Comparison of ENCODE assay signal across 8 cellular contexts in the genomic region with DNA sequence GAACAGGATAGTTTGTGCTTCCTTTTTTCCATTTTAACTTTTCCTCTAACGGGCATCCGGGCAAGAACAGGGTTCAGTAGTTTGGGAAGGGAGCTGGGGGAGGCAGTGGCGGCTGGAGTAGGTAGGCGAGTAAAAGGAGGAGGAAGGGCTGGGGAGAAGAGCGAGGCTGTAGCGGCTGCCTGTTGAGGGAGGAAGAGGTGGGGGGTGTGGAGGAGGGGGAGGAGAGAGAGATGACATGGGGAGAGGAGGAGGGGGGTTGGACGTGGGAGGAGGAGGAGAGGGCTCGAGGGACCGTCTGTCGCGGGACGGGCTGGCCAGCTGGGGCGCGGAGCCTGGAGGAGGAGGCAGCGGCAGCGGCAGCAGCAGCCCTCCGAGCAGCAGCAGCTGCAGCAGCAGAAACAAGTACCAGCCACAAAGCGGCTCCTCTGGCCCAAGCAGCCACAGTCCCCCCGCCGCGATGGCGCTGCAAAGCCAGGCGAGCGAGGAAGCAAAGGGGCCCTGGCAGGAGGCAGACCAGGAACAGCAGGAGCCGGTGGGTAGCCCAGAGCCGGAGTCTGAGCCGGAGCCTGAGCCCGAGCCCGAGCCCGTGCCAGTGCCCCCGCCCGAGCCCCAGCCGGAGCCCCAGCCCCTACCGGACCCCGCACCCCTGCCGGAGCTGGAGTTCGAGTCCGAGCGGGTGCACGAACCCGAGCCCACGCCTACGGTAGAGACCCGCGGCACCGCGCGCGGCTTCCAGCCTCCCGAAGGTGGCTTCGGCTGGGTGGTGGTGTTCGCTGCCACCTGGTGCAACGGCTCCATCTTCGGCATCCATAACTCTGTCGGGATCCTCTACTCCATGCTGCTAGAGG. TPM values are rescaled to one million over a fixed set of nuclear protein-coding genes. Genes with fewer than 3 reads are reported as not detected.
DNase-seq lines count a peak whose midpoint lies in the region; ATAC-seq and TF ChIP-seq lines count a peak whose summit lies in the region.

A gene (plus strand): TSS at position 313 of the 848 bp plus-strand sequence. CDS start 145 bp downstream, at position 458.

- DNase-seq in NCI-H345 (lab: John Stamatoyannopoulos, UW) (peak; percentile 47), NCI-H345 treated with DMSO at 0.1 percent for 48 hours (lab: John Stamatoyannopoulos, UW; ENCODE audit: unreplicated experiment) (no peak), NCI-H226 (peak; percentile 29), activated T-cell treated with anti-CD3 and anti-CD28 coated beads for 48 hours (ENCODE audit: low read depth) (peak; percentile 25), epithelial cell of proximal tubule (ENCODE audit: low read depth) (no peak), mesothelial cell of epicardium (ENCODE audit: low spot score in 2 of 2, unreplicated experiment in 2 of 2) (peak; percentile 60 to 63)

- peak within 1 kb of the TSS; percentile 64 for H3K4me3 ChIP-seq in epithelial cell of proximal tubule (ENCODE audit: low read depth, low read length)

- no peaks in the 10 kb centered on the region for H3K27me3 Mint-ChIP-seq in mesothelial cell of epicardium (ENCODE audit: low read depth)
- peaks cover 15% of the 10 kb centered on the region for H3K27me3 Mint-ChIP-seq in stimulated activated naive CD8-positive, alpha-beta T cell treated with anti-CD3 and anti-CD28 coated beads, Interleukin-15, Interleukin-2, amounts not matched to agents 100 ng/mL and 50 ng/mL, for 24 hours

- peak within 1 kb of the TSS; percentile 96 for H3K27ac Mint-ChIP-seq in mesothelial cell of epicardium
- no peak within 1 kb of the TSS for H3K27ac Mint-ChIP-seq in stimulated activated naive CD8-positive, alpha-beta T cell treated with anti-CD3 and anti-CD28 coated beads, Interleukin-15, Interleukin-2, amounts not matched to agents 100 ng/mL and 50 ng/mL, for 24 hours

- TF ChIP-seq CTCF in epithelial cell of proximal tubule (conservative IDR thresholded peaks at IDR 0.05; ENCODE audit: low read depth, low read length) (no peak), mesothelial cell of epicardium (IDR thresholded peaks at IDR 0.05; ENCODE audit: unreplicated experiment) (no peak)

- peaks cover 9% of the 10 kb centered on the region for H3K9me3 Mint-ChIP-seq in mesothelial cell of epicardium
- no peaks in the 10 kb centered on the region for H3K9me3 Mint-ChIP-seq in stimulated activated naive CD8-positive, alpha-beta T cell treated with anti-CD3 and anti-CD28 coated beads, Interleukin-15, Interleukin-2, amounts not matched to agents 100 ng/mL and 50 ng/mL, for 24 hours

- ATAC-seq in HG03039 (IDR thresholded peaks at IDR 0.05; ENCODE audit: unreplicated experiment), result no peak

- no peaks in the 10 kb centered on the region for H3K36me3 Mint-ChIP-seq in mesothelial cell of epicardium
- H3K36me3 Mint-ChIP-seq in stimulated activated naive CD8-positive, alpha-beta T cell treated with anti-CD3 and anti-CD28 coated beads, Interleukin-15, Interleukin-2, amounts not matched to agents 100 ng/mL and 50 ng/mL, for 24 hours (ENCODE audit: low read depth), result no peaks in the 10 kb centered on the region

- peaks cover 11% of the 10 kb centered on the region for H3K4me1 Mint-ChIP-seq in mesothelial cell of epicardium
- H3K4me1 Mint-ChIP-seq in stimulated activated naive CD8-positive, alpha-beta T cell treated with anti-CD3 and anti-CD28 coated beads, Interleukin-15, Interleukin-2, amounts not matched to agents 100 ng/mL and 50 ng/mL, for 24 hours (ENCODE audit: low read depth), result peaks cover 13% of the 10 kb centered on the region

- H3K4me3 Mint-ChIP-seq in mesothelial cell of epicardium, result peak within 1 kb of the TSS; percentile 82
- H3K4me3 Mint-ChIP-seq in stimulated activated naive CD8-positive, alpha-beta T cell treated with anti-CD3 and anti-CD28 coated beads, Interleukin-15, Interleukin-2, amounts not matched to agents 100 ng/mL and 50 ng/mL, for 24 hours, result peak within 1 kb of the TSS; percentile 79

RNA-seq across cellular contexts. Expression of the gene that starts here (rescaled TPM):
- total RNA-seq in epithelial cell of proximal tubule, result 5.3 and 5.4 TPM in 2 replicates
- total RNA-seq in mesothelial cell of epicardium, result 14.8 to 15.2 TPM (median 15.0 TPM) in 3 replicates

Comparison
In these comparisons a context has a peak if more than half of its experiments do, and no peak if none do; other contexts are left out.
1. DNase-seq: peak in NCI-H345 (single experiment), NCI-H226 (single experiment), activated T-cell treated with anti-CD3 and anti-CD28 coated beads for 48 hours (single experiment) and mesothelial cell of epicardium (2 of 2); none in NCI-H345 treated with DMSO at 0.1 percent for 48 hours (single experiment) and epithelial cell of proximal tubule (single experiment).